ENCODE assay signal across 1 cellular context in genomic region chr1:173714759-173715537, GRCh38.
TF ChIP-seq lines count a peak whose summit lies in the region.

Gene KLHL20, plus strand, starts transcription at chr1:173714981. Its CDS starts 1,063 bp downstream, at chr1:173716044.

TF ChIP-seq in K562, 482 proteins besides CTCF, POLR2A, EP300 and RAD21 (continued from another document and continues in another):
- TF ChIP-seq CHAMP1 (IDR thresholded peaks at IDR 0.05), result peak; percentile 98
- peak; percentile 100 for TF ChIP-seq HNRNPLL (IDR thresholded peaks at IDR 0.05; ENCODE audit: low read depth, low read length, poor library complexity, severe bottlenecking)
- TF ChIP-seq ZBTB5 (IDR thresholded peaks at IDR 0.05), result no peak
- no peak for TF ChIP-seq EZH2 (IDR thresholded peaks at IDR 0.05; ENCODE audit: borderline replicate concordance, low read depth, low read length)
- 0 out of 2 replicates have a peak, but pooled peaks have one; percentile 35 for TF ChIP-seq TCFL5 (CRISPR knock-in tag; conservative IDR thresholded peaks at IDR 0.05)
- peak; percentile 95 for TF ChIP-seq C11orf30 (IDR thresholded peaks at IDR 0.05; ENCODE audit: low read depth)
- peak; percentile 95 for TF ChIP-seq NR2C1 (IDR thresholded peaks at IDR 0.05)
- peak; percentile 97 for TF ChIP-seq NR2C1 (tag; IDR thresholded peaks at IDR 0.05)
- peak; percentile 4 for TF ChIP-seq NFE2 (IDR thresholded peaks at IDR 0.05; ENCODE audit: low read depth)
- no peak for TF ChIP-seq CHCHD3 (CRISPR knock-in tag; IDR thresholded peaks at IDR 0.05)
- 0 out of 2 replicates have a peak, but pooled peaks have one; percentile 12 for TF ChIP-seq ZNF584 (CRISPR knock-in tag; IDR thresholded peaks at IDR 0.05; ENCODE audit: low read depth)
- TF ChIP-seq RERE (CRISPR knock-in tag; IDR thresholded peaks at IDR 0.05; ENCODE audit: borderline replicate concordance), result no peak
- TF ChIP-seq RHOXF2B (CRISPR knock-in tag; conservative IDR thresholded peaks at IDR 0.05), result no peak
- 0 out of 2 replicates have a peak, but pooled peaks have one; percentile 17 for TF ChIP-seq NFIX (CRISPR knock-in tag; IDR thresholded peaks at IDR 0.05; ENCODE audit: low read depth)
- TF ChIP-seq NCOA4 (IDR thresholded peaks at IDR 0.05; ENCODE audit: partially characterized antibody), result peak; percentile 66
- TF ChIP-seq TAF7 (tag; IDR thresholded peaks at IDR 0.05), result peak; percentile 92
- TF ChIP-seq, protein P1, sequence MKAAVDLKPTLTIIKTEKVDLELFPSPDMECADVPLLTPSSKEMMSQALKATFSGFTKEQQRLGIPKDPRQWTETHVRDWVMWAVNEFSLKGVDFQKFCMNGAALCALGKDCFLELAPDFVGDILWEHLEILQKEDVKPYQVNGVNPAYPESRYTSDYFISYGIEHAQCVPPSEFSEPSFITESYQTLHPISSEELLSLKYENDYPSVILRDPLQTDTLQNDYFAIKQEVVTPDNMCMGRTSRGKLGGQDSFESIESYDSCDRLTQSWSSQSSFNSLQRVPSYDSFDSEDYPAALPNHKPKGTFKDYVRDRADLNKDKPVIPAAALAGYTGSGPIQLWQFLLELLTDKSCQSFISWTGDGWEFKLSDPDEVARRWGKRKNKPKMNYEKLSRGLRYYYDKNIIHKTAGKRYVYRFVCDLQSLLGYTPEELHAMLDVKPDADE (conservative IDR thresholded peaks at IDR 0.05; ENCODE audit: control insufficient read depth, low read depth, low read length), result peak; percentile 67; the same call in 1 of the 2 replicates
- peak; percentile 61; the same call in 1 of the 2 replicates for TF ChIP-seq ZNF239 (CRISPR knock-in tag; IDR thresholded peaks at IDR 0.05)
- 0 out of 4 replicates have a peak, but pooled peaks of 1 of the 2 experiments have one; percentile 31 for TF ChIP-seq ZNF318 (IDR thresholded peaks at IDR 0.05; ENCODE audit: borderline replicate concordance in 1 of 2, low read depth in 1 of 2)
- TF ChIP-seq, protein P2, sequence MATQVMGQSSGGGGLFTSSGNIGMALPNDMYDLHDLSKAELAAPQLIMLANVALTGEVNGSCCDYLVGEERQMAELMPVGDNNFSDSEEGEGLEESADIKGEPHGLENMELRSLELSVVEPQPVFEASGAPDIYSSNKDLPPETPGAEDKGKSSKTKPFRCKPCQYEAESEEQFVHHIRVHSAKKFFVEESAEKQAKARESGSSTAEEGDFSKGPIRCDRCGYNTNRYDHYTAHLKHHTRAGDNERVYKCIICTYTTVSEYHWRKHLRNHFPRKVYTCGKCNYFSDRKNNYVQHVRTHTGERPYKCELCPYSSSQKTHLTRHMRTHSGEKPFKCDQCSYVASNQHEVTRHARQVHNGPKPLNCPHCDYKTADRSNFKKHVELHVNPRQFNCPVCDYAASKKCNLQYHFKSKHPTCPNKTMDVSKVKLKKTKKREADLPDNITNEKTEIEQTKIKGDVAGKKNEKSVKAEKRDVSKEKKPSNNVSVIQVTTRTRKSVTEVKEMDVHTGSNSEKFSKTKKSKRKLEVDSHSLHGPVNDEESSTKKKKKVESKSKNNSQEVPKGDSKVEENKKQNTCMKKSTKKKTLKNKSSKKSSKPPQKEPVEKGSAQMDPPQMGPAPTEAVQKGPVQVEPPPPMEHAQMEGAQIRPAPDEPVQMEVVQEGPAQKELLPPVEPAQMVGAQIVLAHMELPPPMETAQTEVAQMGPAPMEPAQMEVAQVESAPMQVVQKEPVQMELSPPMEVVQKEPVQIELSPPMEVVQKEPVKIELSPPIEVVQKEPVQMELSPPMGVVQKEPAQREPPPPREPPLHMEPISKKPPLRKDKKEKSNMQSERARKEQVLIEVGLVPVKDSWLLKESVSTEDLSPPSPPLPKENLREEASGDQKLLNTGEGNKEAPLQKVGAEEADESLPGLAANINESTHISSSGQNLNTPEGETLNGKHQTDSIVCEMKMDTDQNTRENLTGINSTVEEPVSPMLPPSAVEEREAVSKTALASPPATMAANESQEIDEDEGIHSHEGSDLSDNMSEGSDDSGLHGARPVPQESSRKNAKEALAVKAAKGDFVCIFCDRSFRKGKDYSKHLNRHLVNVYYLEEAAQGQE (CRISPR knock-in tag; IDR thresholded peaks at IDR 0.05; ENCODE audit: low read depth), result 0 out of 2 replicates have a peak, but pooled peaks have one; percentile 23
- TF ChIP-seq ZKSCAN8 (CRISPR knock-in tag; IDR thresholded peaks at IDR 0.05), result peak; percentile 66; the same call in 1 of the 2 replicates
- TF ChIP-seq ZNF12 (CRISPR knock-in tag; IDR thresholded peaks at IDR 0.05), result no peak; the same call in 1 of the 2 replicates
- TF ChIP-seq ERF (CRISPR knock-in tag; IDR thresholded peaks at IDR 0.05), result no peak; the same call in 1 of the 2 replicates
- peak; percentile 99 for TF ChIP-seq PHF20 (IDR thresholded peaks at IDR 0.05; ENCODE audit: partially characterized antibody)
- TF ChIP-seq ZNF696 (CRISPR knock-in tag; conservative IDR thresholded peaks at IDR 0.05), result no peak
- TF ChIP-seq, protein P3, sequence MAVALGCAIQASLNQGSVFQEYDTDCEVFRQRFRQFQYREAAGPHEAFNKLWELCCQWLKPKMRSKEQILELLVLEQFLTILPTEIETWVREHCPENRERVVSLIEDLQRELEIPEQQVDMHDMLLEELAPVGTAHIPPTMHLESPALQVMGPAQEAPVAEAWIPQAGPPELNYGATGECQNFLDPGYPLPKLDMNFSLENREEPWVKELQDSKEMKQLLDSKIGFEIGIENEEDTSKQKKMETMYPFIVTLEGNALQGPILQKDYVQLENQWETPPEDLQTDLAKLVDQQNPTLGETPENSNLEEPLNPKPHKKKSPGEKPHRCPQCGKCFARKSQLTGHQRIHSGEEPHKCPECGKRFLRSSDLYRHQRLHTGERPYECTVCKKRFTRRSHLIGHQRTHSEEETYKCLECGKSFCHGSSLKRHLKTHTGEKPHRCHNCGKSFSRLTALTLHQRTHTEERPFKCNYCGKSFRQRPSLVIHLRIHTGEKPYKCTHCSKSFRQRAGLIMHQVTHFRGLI (CRISPR knock-in tag; IDR thresholded peaks at IDR 0.05), result 0 out of 2 replicates have a peak, but pooled peaks have one; percentile 55
